In the genomic region with DNA sequence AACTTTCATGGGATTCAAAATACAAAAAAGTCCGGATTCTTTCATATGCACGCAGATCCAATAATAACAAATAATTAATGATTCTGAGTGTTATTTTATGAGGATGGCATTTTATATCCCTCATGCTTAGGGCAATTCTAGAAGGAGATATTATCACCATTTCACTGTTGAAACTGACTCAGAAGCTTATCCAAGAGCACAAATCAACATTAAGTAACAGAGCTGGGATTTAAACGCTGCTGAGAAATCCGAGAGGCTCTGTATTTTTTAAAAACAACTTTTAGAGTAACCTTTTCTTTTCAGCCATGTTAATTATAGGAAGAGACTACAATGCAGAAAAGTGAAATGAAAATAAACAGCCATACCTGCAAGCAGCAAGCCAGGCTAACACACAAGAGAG, we compare ENCODE assay signal across 19 cellular contexts. TPM values are rescaled to one million over a fixed set of nuclear protein-coding genes. Genes with fewer than 3 reads are reported as not detected.
DNase-seq lines count a peak whose midpoint lies in the region; ATAC-seq and TF ChIP-seq lines count a peak whose summit lies in the region.
"Had no signal": no experiment of that assay in that cellular context is flagged by ENCODE, and none has a peak within 500 bp of the region (broad histone marks: within the 10 kb centered on the region; RNA-seq: fewer than 3 reads in every experiment).

No MANE protein-coding gene starts in this region.

- H2AFZ ChIP-seq in osteoblast (ENCODE audit: low read length) = peak overlapping the region; percentile 42

- TF ChIP-seq EP300 in stomach (IDR thresholded peaks at IDR 0.05) (no peak), gastroesophageal sphincter (IDR thresholded peaks at IDR 0.05) (no peak)

- TSS peak; percentile 72 for BruUV-seq in Caco-2 (replicated peaks; lab: Mats Ljungman, UMichigan)
- BruUV-seq in Panc1 (replicated peaks; lab: Mats Ljungman, UMichigan) = no TSS peak

- DNase-seq in Caco-2 (no peak), Panc1 (ENCODE audit: low read depth, low spot score) (no peak), chondrocyte (ENCODE audit: low spot score) (no peak), osteoblast (ENCODE audit: insufficient read length, low spot score, missing footprints) (no peak), stomach (no peak)
- DNase-seq in CD4-positive, alpha-beta T cell = no peak
- DNase-seq: CD8-positive, alpha-beta memory T cell; DMS79 treated with DMSO at 0.1 percent for 48 hours; NCI-H1105 treated with DMSO at 0.1 percent for 48 hours; NCI-H1694; NCI-H2081 treated with DMSO at 0.1 percent for 48 hours; NCI-H748 treated with DMSO at 0.1 percent for 48 hours; NK-92 treated with Interleukin-12 subunit alpha and Interleukin-12 subunit beta, amount 100 ng/mL, for 24 hours; SHP77 had no signal

- in situ Hi-C loops in Panc1 (cut with HindIII; ENCODE audit: low pct_unique_long_range_greater_than_20kb, low sequenced_read_pairs) = no loop called here

- peak overlapping the region; percentile 20; the same call in 1 of the 2 replicates for H3K27ac ChIP-seq in Panc1 (ENCODE audit: low read length)
- H3K27ac ChIP-seq in osteoblast (ENCODE audit: low read depth, low read length) = peak overlapping the region; percentile 42
- H3K27ac ChIP-seq in stomach = no peak overlapping the region
- H3K27ac ChIP-seq in gastroesophageal sphincter = no peak overlapping the region
- no peak overlapping the region for H3K27ac ChIP-seq in CD4-positive, alpha-beta T cell (ENCODE audit: low read depth, low read length)
- H3K27ac ChIP-seq: A549; BLaER1 treated with 17β-estradiol and CSF1 and Interleukin-3, amounts not matched to agents 10 nM and 100 nM; SK-N-MC had no signal

- H3K36me3 ChIP-seq in Caco-2 (ENCODE audit: control insufficient read depth, insufficient read depth, low read length) (no peaks in the 10 kb centered on the region; the same call in 1 of the 2 replicates), Panc1 (ENCODE audit: control insufficient read depth, insufficient read depth, low read length) (no peaks in the 10 kb centered on the region), osteoblast (ENCODE audit: insufficient read depth, low read length) (no peaks in the 10 kb centered on the region), stomach (no peaks in the 10 kb centered on the region), gastroesophageal sphincter (no peaks in the 10 kb centered on the region)
- H3K36me3 ChIP-seq: BLaER1 treated with 17β-estradiol and CSF1 and Interleukin-3, amounts not matched to agents 10 nM and 100 nM had no signal

- H4K20me1 ChIP-seq in osteoblast (ENCODE audit: insufficient read depth, low read length) = no peaks in the 10 kb centered on the region
- H4K20me1 ChIP-seq: BLaER1 treated with 17β-estradiol and CSF1 and Interleukin-3, amounts not matched to agents 10 nM and 100 nM had no signal

- H3K4me1 Mint-ChIP-seq in Caco-2 (ENCODE audit: low read depth, unreplicated experiment) = peaks cover 36% of the 10 kb centered on the region
- H3K4me1 Mint-ChIP-seq in chondrocyte (ENCODE audit: low read depth) = peaks cover 29% of the 10 kb centered on the region
- H3K4me1 Mint-ChIP-seq in CD4-positive, alpha-beta T cell (ENCODE audit: low read depth) = no peaks in the 10 kb centered on the region
- H3K4me1 Mint-ChIP-seq: CD8-positive, alpha-beta memory T cell had no signal

- H3K79me2 ChIP-seq in osteoblast (ENCODE audit: insufficient read depth, low read length) = no peaks in the 10 kb centered on the region

- H3K27me3 Mint-ChIP-seq in Caco-2 (ENCODE audit: insufficient read depth, unreplicated experiment) (no peaks in the 10 kb centered on the region), chondrocyte (ENCODE audit: low read depth) (no peaks in the 10 kb centered on the region)
- H3K27me3 Mint-ChIP-seq in CD4-positive, alpha-beta T cell = peaks cover 5% of the 10 kb centered on the region

- CTCF ChIA-PET in Caco-2 (lab: Charles Lee) (interaction anchor here (1.2 to 1.5 kb wide), 2 partner anchors 17 to 45 kb away, joined by 3 read pairs; no protein-coding TSS in a partner anchor), Panc1 (lab: Charles Lee) (no interaction called here)
- CTCF ChIA-PET in CD4-positive, alpha-beta T cell (lab: Charles Lee) = no interaction called here

- H3K4me3 ChIP-seq in Caco-2 (ENCODE audit: low read depth, low read length) = no peak overlapping the region
- H3K4me3 ChIP-seq in Panc1 (ENCODE audit: low read depth in 2 of 2, low read length in 2 of 2) = no peak overlapping the region
- peak overlapping the region; percentile 41 for H3K4me3 ChIP-seq in osteoblast (ENCODE audit: insufficient read depth, low read length)
- no peak overlapping the region for H3K4me3 ChIP-seq in stomach
- no peak overlapping the region for H3K4me3 ChIP-seq in gastroesophageal sphincter
- H3K4me3 ChIP-seq: A549; BLaER1 treated with 17β-estradiol and CSF1 and Interleukin-3, amounts not matched to agents 10 nM and 100 nM; SK-N-MC had no signal

- ATAC-seq in Panc1 (no peak), HG02610 (IDR thresholded peaks at IDR 0.05; ENCODE audit: unreplicated experiment) (no peak), gastroesophageal sphincter (no peak)
- no peak for ATAC-seq in CD4-positive, alpha-beta T cell (ENCODE audit: poor library complexity)
- ATAC-seq: A549 had no signal

- peaks cover 44% of the 10 kb centered on the region for H3K4me1 ChIP-seq in Caco-2
- peaks cover 9% of the 10 kb centered on the region for H3K4me1 ChIP-seq in Panc1 (ENCODE audit: control insufficient read depth, insufficient read depth, low read length)
- peaks cover 11% of the 10 kb centered on the region for H3K4me1 ChIP-seq in osteoblast (ENCODE audit: insufficient read depth, low read length)
- H3K4me1 ChIP-seq in stomach = peaks cover 0 to 8% (median 0%) of the 10 kb centered on the region in 4 donors
- no peaks in the 10 kb centered on the region for H3K4me1 ChIP-seq in gastroesophageal sphincter
- H3K4me1 ChIP-seq: A549; BLaER1 treated with 17β-estradiol and CSF1 and Interleukin-3, amounts not matched to agents 10 nM and 100 nM had no signal

- H3K9me3 Mint-ChIP-seq in Caco-2 (ENCODE audit: unreplicated experiment) = peaks cover 18% of the 10 kb centered on the region
- H3K9me3 Mint-ChIP-seq in chondrocyte (ENCODE audit: low read depth) = peaks cover 16% of the 10 kb centered on the region
- peaks cover 7% of the 10 kb centered on the region for H3K9me3 Mint-ChIP-seq in CD4-positive, alpha-beta T cell
- H3K9me3 Mint-ChIP-seq: CD8-positive, alpha-beta memory T cell had no signal

- H3K27ac Mint-ChIP-seq in Caco-2 (ENCODE audit: unreplicated experiment) (peak overlapping the region; percentile 68), chondrocyte (ENCODE audit: unreplicated experiment) (peak overlapping the region; percentile 85)
- no peak overlapping the region for H3K27ac Mint-ChIP-seq in CD4-positive, alpha-beta T cell
- H3K27ac Mint-ChIP-seq: CD8-positive, alpha-beta memory T cell had no signal

- H3K36me3 Mint-ChIP-seq in Caco-2 (ENCODE audit: insufficient read depth, unreplicated experiment) (peaks cover 13% of the 10 kb centered on the region), chondrocyte (ENCODE audit: low read depth) (peaks cover 6% of the 10 kb centered on the region)
- peaks cover 4% of the 10 kb centered on the region for H3K36me3 Mint-ChIP-seq in CD4-positive, alpha-beta T cell (ENCODE audit: low read depth)
- H3K36me3 Mint-ChIP-seq: CD8-positive, alpha-beta memory T cell had no signal

- peak overlapping the region; percentile 68 for H3K4me2 ChIP-seq in osteoblast (ENCODE audit: insufficient read depth, low read length)
- H3K4me2 ChIP-seq: A549; BLaER1 treated with 17β-estradiol and CSF1 and Interleukin-3, amounts not matched to agents 10 nM and 100 nM had no signal

- no peaks in the 10 kb centered on the region for H3K27me3 ChIP-seq in Caco-2 (replicated peaks; ENCODE audit: control insufficient read depth, insufficient read depth, low read length)
- H3K27me3 ChIP-seq in Panc1 (ENCODE audit: control insufficient read depth, insufficient read depth, low read length) = no peaks in the 10 kb centered on the region
- no peaks in the 10 kb centered on the region for H3K27me3 ChIP-seq in osteoblast (ENCODE audit: insufficient read depth, low read length)
- no peaks in the 10 kb centered on the region for H3K27me3 ChIP-seq in stomach
- no peaks in the 10 kb centered on the region for H3K27me3 ChIP-seq in gastroesophageal sphincter
- H3K27me3 ChIP-seq in CD4-positive, alpha-beta T cell (ENCODE audit: control insufficient read depth, insufficient read depth, low read length) = no peaks in the 10 kb centered on the region
- H3K27me3 ChIP-seq: BLaER1 treated with 17β-estradiol and CSF1 and Interleukin-3, amounts not matched to agents 10 nM and 100 nM had no signal

- TF ChIP-seq POLR2A in stomach (IDR thresholded peaks at IDR 0.05) (no peak), gastroesophageal sphincter (IDR thresholded peaks at IDR 0.05) (no peak)

- POLR2A ChIA-PET in Caco-2 (lab: Charles Lee) (no interaction called here), Panc1 (lab: Charles Lee) (no interaction called here)
- POLR2A ChIA-PET in CD4-positive, alpha-beta T cell (lab: Charles Lee) = no interaction called here

- peaks cover 14% of the 10 kb centered on the region; the same call in 1 of the 2 replicates for H3K9me3 ChIP-seq in Caco-2
- no peaks in the 10 kb centered on the region for H3K9me3 ChIP-seq in Panc1 (ENCODE audit: control insufficient read depth, insufficient read depth, low read depth, low read length)
- H3K9me3 ChIP-seq in osteoblast (ENCODE audit: low read depth, low read length) = no peaks in the 10 kb centered on the region
- no peaks in the 10 kb centered on the region for H3K9me3 ChIP-seq in stomach
- H3K9me3 ChIP-seq in gastroesophageal sphincter = no peaks in the 10 kb centered on the region
- H3K9me3 ChIP-seq in CD4-positive, alpha-beta T cell (ENCODE audit: control insufficient read depth, low read length) = no peaks in the 10 kb centered on the region
- H3K9me3 ChIP-seq: A549 had no signal

- TF ChIP-seq CTCF in Caco-2 (IDR thresholded peaks at IDR 0.05; ENCODE audit: insufficient read depth in 1 of 2, low read depth in 1 of 2, low read length in 1 of 2, severe bottlenecking in 1 of 2, unreplicated experiment in 1 of 2) = no peak
- no peak for TF ChIP-seq CTCF in Panc1 (IDR thresholded peaks at IDR 0.05)
- no peak for TF ChIP-seq CTCF in chondrocyte (IDR thresholded peaks at IDR 0.05)
- TF ChIP-seq CTCF in osteoblast (IDR thresholded peaks at IDR 0.05; ENCODE audit: extremely low read depth, low read depth, low read length) = no peak
- TF ChIP-seq CTCF in stomach (IDR thresholded peaks at IDR 0.05) = no peak
- TF ChIP-seq CTCF in gastroesophageal sphincter (IDR thresholded peaks at IDR 0.05) = no peak
- no peak for TF ChIP-seq CTCF in CD4-positive, alpha-beta T cell (IDR thresholded peaks at IDR 0.05)

- H3K4me3 Mint-ChIP-seq in Caco-2 (ENCODE audit: unreplicated experiment) (peak overlapping the region; percentile 84), chondrocyte (ENCODE audit: unreplicated experiment) (peak overlapping the region; percentile 27)
- no peak overlapping the region for H3K4me3 Mint-ChIP-seq in CD4-positive, alpha-beta T cell
- H3K4me3 Mint-ChIP-seq: CD8-positive, alpha-beta memory T cell had no signal

- intact Hi-C loops in Caco-2 (cut with micrococcal nuclease; ENCODE audit: unreplicated experiment) (loop anchor here (1.0 kb wide), 1 partner anchor 17 kb away; no protein-coding TSS in a partner anchor), Panc1 (cut with micrococcal nuclease; ENCODE audit: unreplicated experiment) (no loop called here), stomach (cut with DNase I; ENCODE audit: low total_unique reads) (no loop called here)
- intact Hi-C loops in CD4-positive, alpha-beta T cell (cut with DNase I, micrococcal nuclease) = no loop called here

- WGBS in stomach, 5 donors = 52 to 69% (median 59%) methylated on average over 4 of the region's 4 CpGs
- WGBS in gastroesophageal sphincter (ENCODE audit: low coverage in 1 of 2), 2 donors = 65 to 74% methylated on average over 4 of the region's 4 CpGs

RNA-seq across cellular contexts. Expression of a gene that starts 30.3 kb away (rescaled TPM):
- total RNA-seq in Caco-2 (2022) = 40.2 and 50.7 TPM in 2 replicates
- 19.6 TPM for total RNA-seq in Panc1 (2021; ENCODE audit: unreplicated experiment)
- polyA plus RNA-seq in Panc1 (2012; ENCODE audit: insufficient read length) = 18.6 TPM
- total RNA-seq in chondrocyte = 11.9 to 16.8 TPM (median 16.6 TPM) in 3 replicates
- total RNA-seq in osteoblast = 2.4 and 4.0 TPM in 2 replicates
- total RNA-seq in stomach = 10 to 100 TPM in 2 of 5 donors, 1 to 10 TPM in 3; 1.2 to 21.0 (median 8.4) TPM
- polyA plus RNA-seq in stomach = 1 to 10 TPM in 1 of 3 donors, under 1 TPM in 2; 0.62 to 1.5 (median 0.98) TPM
- 1 to 10 TPM; 3.2 to 8.1 (median 6.7) TPM for total RNA-seq in gastroesophageal sphincter
- total RNA-seq in CD4-positive, alpha-beta T cell = 1 to 10 TPM in 1 of 2 experiments, under 1 TPM in 1; 0.85 to 1.2 TPM

RNA-seq across cellular contexts. Expression of a gene that starts 31.3 kb away (rescaled TPM):
- total RNA-seq in Caco-2 (2022) = 45.9 and 47.7 TPM in 2 replicates
- total RNA-seq in Panc1 (2021; ENCODE audit: unreplicated experiment) = 23.9 TPM
- 10.6 TPM for polyA plus RNA-seq in Panc1 (2012; ENCODE audit: insufficient read length)
- total RNA-seq in chondrocyte = 49.2 to 56.9 TPM (median 49.8 TPM) in 3 replicates
- total RNA-seq in osteoblast = 22.7 and 23.9 TPM in 2 replicates
- total RNA-seq in stomach = 10 to 100 TPM in 3 of 5 donors, 1 to 10 TPM in 2; 2.9 to 37.4 (median 21.9) TPM
- 1 to 10 TPM; 1.4 to 2.7 (median 2.3) TPM for polyA plus RNA-seq in stomach
- total RNA-seq in gastroesophageal sphincter = 10 to 100 TPM; 15.2 to 21.9 (median 19.6) TPM
- 10 to 100 TPM; 25.8 to 29.8 TPM for total RNA-seq in CD4-positive, alpha-beta T cell

RNA-seq across cellular contexts. Expression of a gene that starts 43.6 kb away (rescaled TPM):
- 11.8 and 12.1 TPM in 2 replicates for total RNA-seq in Caco-2 (2022)
- total RNA-seq in Panc1 (2021; ENCODE audit: unreplicated experiment) = 11.2 TPM
- polyA plus RNA-seq in Panc1 (2012; ENCODE audit: insufficient read length) = 5.2 TPM
- 22.3 to 27.6 TPM (median 24.4 TPM) in 3 replicates for total RNA-seq in chondrocyte
- total RNA-seq in osteoblast = 14.7 and 15.9 TPM in 2 replicates
- total RNA-seq in stomach = 10 to 100 TPM in 3 of 5 donors, 1 to 10 TPM in 2; 3.5 to 21.7 (median 12.5) TPM
- 1 to 10 TPM; 2.3 to 3.1 (median 2.6) TPM for polyA plus RNA-seq in stomach
- total RNA-seq in gastroesophageal sphincter = 10 to 100 TPM; 18.5 to 25.4 (median 19.8) TPM
- total RNA-seq in CD4-positive, alpha-beta T cell = 1 to 10 TPM; 1.3 to 1.9 TPM

Comparison
In these comparisons a context has a peak if more than half of its experiments do, and no peak if none do; other contexts are left out.
1. H3K27ac ChIP-seq: peak in Panc1 (single experiment) and osteoblast (single experiment); none in stomach (0 of 5), gastroesophageal sphincter (0 of 4) and CD4-positive, alpha-beta T cell (single experiment).